8 cellular contexts compared by ENCODE assay signal in the genomic region with DNA sequence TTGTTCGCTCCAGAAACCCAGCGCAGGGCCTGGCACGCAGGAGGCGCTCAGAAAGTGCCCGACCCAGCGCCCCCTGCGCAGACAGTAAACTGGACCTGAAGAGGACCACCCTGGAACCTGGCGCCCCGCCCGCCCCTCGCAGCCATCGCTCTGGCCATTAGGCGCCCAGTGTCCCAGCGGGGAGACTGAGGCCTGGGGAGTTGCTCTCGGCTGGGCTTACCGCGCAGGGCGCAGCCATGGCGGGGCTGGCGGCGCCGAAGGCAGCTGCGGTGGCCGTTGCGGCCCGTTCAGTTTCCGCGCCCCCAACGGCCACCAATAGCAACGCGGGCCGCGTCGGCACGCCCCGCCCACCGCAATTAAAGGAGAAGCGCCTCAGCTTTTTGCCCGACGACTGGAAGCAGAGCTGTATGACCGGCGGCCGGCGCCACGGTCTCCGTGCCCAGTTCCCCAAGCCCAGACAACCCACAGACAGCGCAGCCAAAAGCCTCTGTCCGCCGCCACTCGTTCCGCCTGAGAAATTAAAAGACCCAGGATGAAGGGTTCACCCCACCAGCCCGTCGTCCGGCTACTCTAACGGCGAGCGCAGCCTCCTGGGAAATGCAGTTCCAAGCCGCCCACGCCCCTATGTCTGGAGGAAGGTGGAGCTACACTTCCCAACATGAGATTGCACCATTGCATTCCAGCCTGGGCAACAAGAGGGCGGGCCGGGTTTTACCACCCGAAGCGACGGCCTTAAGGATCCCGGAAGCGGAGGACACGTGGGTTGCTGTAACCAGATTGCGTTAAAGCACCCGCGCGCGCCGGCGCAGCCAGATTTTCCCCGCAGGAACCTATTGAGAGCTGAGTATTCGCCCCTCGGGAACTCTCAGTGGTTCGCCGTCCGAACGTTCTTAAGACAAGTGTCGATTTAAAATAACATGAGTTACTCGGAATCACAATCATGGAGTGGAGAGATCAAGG.
DNase-seq lines count a peak whose midpoint lies in the region; ATAC-seq and TF ChIP-seq lines count a peak whose summit lies in the region.

A gene (minus strand): TSS at position 289 of the 960 bp plus-strand sequence. CDS start 51 bp downstream, at position 238.

- TF ChIP-seq POLR2A in GM19099 (IDR thresholded peaks at IDR 0.05; ENCODE audit: extremely low read depth, insufficient read length, low read depth): peak; percentile 65

- peak; percentile 70 for ATAC-seq in HG03378 (IDR thresholded peaks at IDR 0.05; ENCODE audit: unreplicated experiment)

- DNase-seq in AG20443 (ENCODE audit: low spot score) (peak; percentile 97), NCI-H446 treated with DMSO at 0.1 percent for 48 hours (lab: John Stamatoyannopoulos, UW) (peak; percentile 83), cerebellar cortex (ENCODE audit: low spot score) (peak; percentile 99), islet precursor cell (peak; percentile 99)
- peak; percentile 88 for DNase-seq in activated CD4-positive, CD25-positive, alpha-beta regulatory T cell treated with anti-CD3 and anti-CD28 coated beads, Interleukin-2, amount 50 U/mL, for 72 hours
- DNase-seq in stimulated activated CD4-positive, alpha-beta T cell treated with anti-CD3 and anti-CD28 coated beads, Interleukin-12 subunit alpha, Interleukin-12 subunit beta, amount 100 ng/mL, for 4 hours: peak; percentile 83

Comparison
In these comparisons a context has a peak if more than half of its experiments do, and no peak if none do; other contexts are left out.
1. Peak in every context shown above with its lines: DNase-seq and ATAC-seq.